In the genomic region with DNA sequence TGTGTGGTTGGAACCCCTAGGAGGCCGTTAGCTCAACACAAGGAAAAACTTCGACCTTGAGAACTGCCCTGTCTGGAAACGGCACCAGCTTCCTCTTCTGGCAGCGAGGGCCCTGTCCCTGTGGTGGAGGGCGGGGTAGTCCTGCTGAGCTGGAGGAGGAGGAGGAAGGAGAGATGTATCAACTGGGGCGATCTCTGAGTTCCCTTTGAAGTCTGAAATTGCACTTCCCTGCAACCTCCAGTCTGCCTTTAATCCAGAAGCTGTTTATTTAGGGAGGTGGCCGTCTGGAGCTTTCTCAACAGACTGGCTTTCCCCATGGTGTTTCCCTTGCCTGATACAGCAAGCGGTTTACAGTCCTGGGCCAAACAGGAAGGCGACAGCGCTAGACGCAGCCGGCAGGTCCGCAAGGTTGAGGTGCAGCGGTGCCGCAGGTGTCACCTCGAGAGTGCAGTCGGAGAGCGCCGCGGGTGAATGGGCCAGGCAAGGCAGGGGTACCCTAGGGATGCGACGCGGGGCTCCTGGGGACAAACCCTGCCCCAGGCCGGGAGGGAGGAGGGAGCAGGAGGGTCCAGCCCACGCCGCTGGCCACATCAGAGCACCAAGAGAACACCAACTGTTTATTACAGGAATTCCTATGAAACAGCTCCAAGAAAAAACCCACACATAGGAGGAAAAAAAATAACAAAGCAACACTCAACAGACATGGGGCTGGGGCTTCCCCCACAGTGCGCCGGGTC, we compare ENCODE assay signal across 8 cellular contexts. TPM values are rescaled to one million over a fixed set of nuclear protein-coding genes. Genes with fewer than 3 reads are reported as not detected.
DNase-seq lines count a peak whose midpoint lies in the region; ATAC-seq and TF ChIP-seq lines count a peak whose summit lies in the region.

No MANE protein-coding gene starts in this region.

- peak overlapping the region; percentile 62 for H2BK15ac ChIP-seq in neuronal stem cell (ENCODE audit: low read length)

- H2AFZ ChIP-seq in neuronal stem cell (ENCODE audit: low read length), result no peak overlapping the region

- H3K9ac ChIP-seq in neuronal stem cell (ENCODE audit: low read depth, low read length, poor library complexity), result peak overlapping the region; percentile 89

- no peaks in the 10 kb centered on the region for H3K36me3 Mint-ChIP-seq in activated T-helper 1 cell treated with anti-CD3 and anti-CD28 coated beads, Interleukin-12 subunit alpha, Interleukin-12 subunit beta, Interleukin-2, Interleukin-4 antibody, amounts not matched to agents 30 ng/mL and 10 ng/mL and 1 ng/mL, durations not matched to agents 14 hours and 24 hours and 36 hours (ENCODE audit: low read depth)

- peak overlapping the region; percentile 82 for H2BK120ac ChIP-seq in neuronal stem cell (ENCODE audit: low read depth, low read length)

- H3K4ac ChIP-seq in neuronal stem cell (ENCODE audit: low read length), result no peak overlapping the region

- peaks cover 2 to 49% of the 10 kb centered on the region in 2 donors for H3K36me3 ChIP-seq in neuronal stem cell (replicated peaks in 1 of 2; ENCODE audit: control insufficient read depth in 2 of 2, insufficient read depth in 2 of 2, low read length in 2 of 2)

- H4K8ac ChIP-seq in neuronal stem cell (ENCODE audit: low read depth, low read length), result no peak overlapping the region

- H3K18ac ChIP-seq in neuronal stem cell (ENCODE audit: low read length), result peak overlapping the region; percentile 95

- no CpG with 5 or more reads among the region's 28 CpGs for WGBS in neuronal stem cell (ENCODE audit: extremely low coverage in 2 of 2, insufficient read length in 2 of 2, insufficient replicate concordance in 1 of 2), 2 donors

- no peak for TF ChIP-seq CTCF in foreskin fibroblast (IDR thresholded peaks at IDR 0.05; ENCODE audit: low read depth, low read length)

- H4K91ac ChIP-seq in neuronal stem cell (ENCODE audit: low read depth, low read length, poor library complexity), result peak overlapping the region; percentile 79

- H3K27ac Mint-ChIP-seq in activated T-helper 1 cell treated with anti-CD3 and anti-CD28 coated beads, Interleukin-12 subunit alpha, Interleukin-12 subunit beta, Interleukin-2, Interleukin-4 antibody, amounts not matched to agents 30 ng/mL and 10 ng/mL and 1 ng/mL, durations not matched to agents 14 hours and 24 hours and 36 hours, result peak overlapping the region; percentile 40

- no peaks in the 10 kb centered on the region for H3K9me3 Mint-ChIP-seq in activated T-helper 1 cell treated with anti-CD3 and anti-CD28 coated beads, Interleukin-12 subunit alpha, Interleukin-12 subunit beta, Interleukin-2, Interleukin-4 antibody, amounts not matched to agents 30 ng/mL and 10 ng/mL and 1 ng/mL, durations not matched to agents 14 hours and 24 hours and 36 hours

- no peak for ATAC-seq in GM21360 (IDR thresholded peaks at IDR 0.05; ENCODE audit: unreplicated experiment)

- peak; percentile 44 for DNase-seq in GM03348 (ENCODE audit: low spot score)
- DNase-seq in NCI-H2171 (lab: John Stamatoyannopoulos, UW), result peak; percentile 25
- DNase-seq in activated T-helper 1 cell treated with anti-CD3 and anti-CD28 coated beads, Interleukin-12 subunit alpha, Interleukin-12 subunit beta, Interleukin-2, Interleukin-4 antibody, amounts not matched to agents 30 ng/mL and 10 ng/mL and 1 ng/mL, durations not matched to agents 14 hours and 24 hours and 36 hours (ENCODE audit: low spot score), result peak; percentile 7
- peak in 1 of 2 donors; percentile 66 for DNase-seq in foreskin fibroblast
- DNase-seq in neuronal stem cell (ENCODE audit: low spot score), result no peak
- no peak for DNase-seq in GM19240 (ENCODE audit: insufficient read length, low spot score)
- no peak for DNase-seq in mesenteric fat pad (ENCODE audit: low spot score)

- H2BK5ac ChIP-seq in neuronal stem cell (ENCODE audit: low read length), result no peak overlapping the region

- no peak overlapping the region for H3K27ac ChIP-seq in neuronal stem cell (replicated peaks; ENCODE audit: low read length)

- peak overlapping the region; percentile 83 for H3K23ac ChIP-seq in neuronal stem cell (ENCODE audit: low read depth, low read length, poor library complexity)

- H3K27me3 ChIP-seq in neuronal stem cell (ENCODE audit: control insufficient read depth in 3 of 3, insufficient read depth in 3 of 3, low read depth in 1 of 3, low read length in 3 of 3), result peaks cover 0 to 20% (median 0%) of the 10 kb centered on the region in 3 experiments

- peak overlapping the region; percentile 21 to 22 for H3K4me3 ChIP-seq in foreskin fibroblast (ENCODE audit: low read depth in 1 of 2, low read length in 2 of 2)
- peak overlapping the region in 1 of 2 donors; percentile 64 for H3K4me3 ChIP-seq in neuronal stem cell (ENCODE audit: low read length in 2 of 2)

- peaks cover 39% of the 10 kb centered on the region for H3K27me3 Mint-ChIP-seq in activated T-helper 1 cell treated with anti-CD3 and anti-CD28 coated beads, Interleukin-12 subunit alpha, Interleukin-12 subunit beta, Interleukin-2, Interleukin-4 antibody, amounts not matched to agents 30 ng/mL and 10 ng/mL and 1 ng/mL, durations not matched to agents 14 hours and 24 hours and 36 hours (ENCODE audit: insufficient read depth)

- peaks cover 10% of the 10 kb centered on the region for H3K4me1 Mint-ChIP-seq in activated T-helper 1 cell treated with anti-CD3 and anti-CD28 coated beads, Interleukin-12 subunit alpha, Interleukin-12 subunit beta, Interleukin-2, Interleukin-4 antibody, amounts not matched to agents 30 ng/mL and 10 ng/mL and 1 ng/mL, durations not matched to agents 14 hours and 24 hours and 36 hours (ENCODE audit: low read depth)

- H3K4me2 ChIP-seq in neuronal stem cell (ENCODE audit: insufficient read depth, low read length, poor library complexity, severe bottlenecking), result peak overlapping the region; percentile 92

- intact Hi-C loops in activated T-helper 1 cell treated with anti-CD3 and anti-CD28 coated beads, Interleukin-12 subunit alpha, Interleukin-12 subunit beta, Interleukin-2, Interleukin-4 antibody, amounts not matched to agents 30 ng/mL and 10 ng/mL and 1 ng/mL, durations not matched to agents 14 hours and 24 hours and 36 hours (cut with micrococcal nuclease), result no loop called here

- H3K14ac ChIP-seq in neuronal stem cell (ENCODE audit: low read length), result no peak overlapping the region

- H3K9me3 ChIP-seq in neuronal stem cell (replicated peaks in 1 of 2; ENCODE audit: control insufficient read depth in 2 of 2, insufficient read depth in 1 of 2, low read depth in 1 of 2, low read length in 2 of 2), result no peaks in the 10 kb centered on the region

- peak overlapping the region; percentile 25 for H2BK12ac ChIP-seq in neuronal stem cell (ENCODE audit: low read length)

- H3K79me1 ChIP-seq in neuronal stem cell (ENCODE audit: low read depth, low read length), result no peaks in the 10 kb centered on the region

- H3K4me1 ChIP-seq in neuronal stem cell (ENCODE audit: control insufficient read depth in 2 of 2, insufficient read depth in 1 of 2, low read depth in 1 of 2, low read length in 2 of 2), result peaks cover 2 to 20% of the 10 kb centered on the region in 2 donors

- peak overlapping the region; percentile 27 for H2AK5ac ChIP-seq in neuronal stem cell (ENCODE audit: low read depth, low read length)

- peak overlapping the region; percentile 73 for H3K4me3 Mint-ChIP-seq in activated T-helper 1 cell treated with anti-CD3 and anti-CD28 coated beads, Interleukin-12 subunit alpha, Interleukin-12 subunit beta, Interleukin-2, Interleukin-4 antibody, amounts not matched to agents 30 ng/mL and 10 ng/mL and 1 ng/mL, durations not matched to agents 14 hours and 24 hours and 36 hours

RNA-seq across cellular contexts. Expression of a gene that starts 11.3 kb away (rescaled TPM):
- total RNA-seq in activated T-helper 1 cell treated with anti-CD3 and anti-CD28 coated beads, Interleukin-12 subunit alpha, Interleukin-12 subunit beta, Interleukin-2, Interleukin-4 antibody, amounts not matched to agents 30 ng/mL and 10 ng/mL and 1 ng/mL, durations not matched to agents 14 hours and 24 hours and 36 hours, result 79.6 and 87.0 TPM in 2 replicates
- 21.6 TPM for polyA plus RNA-seq in neuronal stem cell (2013, experiment 1 of 2)
- polyA plus RNA-seq in neuronal stem cell (2013, experiment 2 of 2), result 19.9 TPM
- total RNA-seq in mesenteric fat pad, result 31.9 TPM

Comparison
In these comparisons a context has a peak if more than half of its experiments do, and no peak if none do; other contexts are left out.
1. DNase-seq: peak in GM03348 (single experiment), NCI-H2171 (single experiment) and activated T-helper 1 cell treated with anti-CD3 and anti-CD28 coated beads, Interleukin-12 subunit alpha, Interleukin-12 subunit beta, Interleukin-2, Interleukin-4 antibody, amounts not matched to agents 30 ng/mL and 10 ng/mL and 1 ng/mL, durations not matched to agents 14 hours and 24 hours and 36 hours (single experiment); none in neuronal stem cell (single experiment), GM19240 (single experiment) and mesenteric fat pad (single experiment).